ENCODE assay signal across 21 cellular contexts in genomic region chr7:29859089-29859488, GRCh38. TPM values are rescaled to one million over a fixed set of nuclear protein-coding genes. Genes with fewer than 3 reads are reported as not detected.
"Had no signal": no experiment of that assay in that cellular context is flagged by ENCODE, and none has a peak within 500 bp of the region (broad histone marks: within the 10 kb centered on the region; RNA-seq: fewer than 3 reads in every experiment).

No MANE protein-coding gene starts in this region.

- H3K36me3 ChIP-seq: brain microvascular endothelial cell, esophagus muscularis mucosa, heart right ventricle, neutrophil, transverse colon had no signal

- H3K9me3 Mint-ChIP-seq: activated B cell treated with CpG ODN at 0.5 μM for 24 hours; activated CD4-positive, alpha-beta memory T cell treated with anti-CD3 and anti-CD28 coated beads for 36 hours; activated naive CD8-positive, alpha-beta T cell treated with anti-CD3 and anti-CD28 coated beads for 36 hours; central memory CD8-positive, alpha-beta T cell; immature natural killer cell; T-helper 2 cell treated with Interferon-gamma antibody and Interleukin-4, amounts not matched to agents 5 μg/mL and 100 μg/mL, for 36 hours had no signal

- DNase-seq: activated B cell treated with CpG ODN at 0.5 μM for 24 hours; activated CD4-positive, alpha-beta memory T cell treated with anti-CD3 and anti-CD28 coated beads for 36 hours; activated CD4-positive, alpha-beta T cell treated with anti-CD3 and anti-CD28 coated beads for 4 hours; activated naive CD8-positive, alpha-beta T cell treated with anti-CD3 and anti-CD28 coated beads for 36 hours; amniotic stem cell; brain microvascular endothelial cell; cortex of kidney; effector CD8-positive, alpha-beta T cell; immature natural killer cell; kidney glomerular epithelial cell; left ventricle myocardium superior; naive thymus-derived CD4-positive, alpha-beta T cell; retina; stimulated activated CD4-positive, alpha-beta T cell treated with anti-CD3 and anti-CD28 coated beads, Interleukin-2, amount 100 ng/mL, for 24 hours; stimulated activated naive CD4-positive, alpha-beta T cell treated with Interleukin-2 at 50 U/mL for 16 hours; transverse colon had no signal

- H3K4me1 ChIP-seq: transverse colon had no signal

- H3K27me3 ChIP-seq: brain microvascular endothelial cell, esophagus muscularis mucosa, heart right ventricle, neutrophil, transverse colon had no signal

- H3K4me3 ChIP-seq: esophagus muscularis mucosa, heart right ventricle, transverse colon had no signal

- H3K27me3 Mint-ChIP-seq: activated naive CD8-positive, alpha-beta T cell treated with anti-CD3 and anti-CD28 coated beads for 36 hours had no signal

- H3K9me3 ChIP-seq: esophagus muscularis mucosa, heart right ventricle, neutrophil, transverse colon had no signal

- H3K27ac ChIP-seq: brain microvascular endothelial cell, esophagus muscularis mucosa, neutrophil, transverse colon had no signal

- H3K27ac Mint-ChIP-seq: activated B cell treated with CpG ODN at 0.5 μM for 24 hours; activated CD4-positive, alpha-beta memory T cell treated with anti-CD3 and anti-CD28 coated beads for 36 hours; activated naive CD8-positive, alpha-beta T cell treated with anti-CD3 and anti-CD28 coated beads for 36 hours; immature natural killer cell; naive thymus-derived CD4-positive, alpha-beta T cell; T-helper 2 cell treated with Interferon-gamma antibody and Interleukin-4, amounts not matched to agents 5 μg/mL and 100 μg/mL, for 36 hours had no signal

- H3K4me3 Mint-ChIP-seq: activated B cell treated with CpG ODN at 0.5 μM for 24 hours; activated CD4-positive, alpha-beta memory T cell treated with anti-CD3 and anti-CD28 coated beads for 36 hours; activated naive CD8-positive, alpha-beta T cell treated with anti-CD3 and anti-CD28 coated beads for 36 hours; central memory CD8-positive, alpha-beta T cell; immature natural killer cell; naive thymus-derived CD4-positive, alpha-beta T cell; T-helper 2 cell treated with Interferon-gamma antibody and Interleukin-4, amounts not matched to agents 5 μg/mL and 100 μg/mL, for 36 hours had no signal

- H3K36me3 Mint-ChIP-seq: activated CD4-positive, alpha-beta memory T cell treated with anti-CD3 and anti-CD28 coated beads for 36 hours; activated naive CD8-positive, alpha-beta T cell treated with anti-CD3 and anti-CD28 coated beads for 36 hours; naive thymus-derived CD4-positive, alpha-beta T cell had no signal

- H3K4me1 Mint-ChIP-seq: activated B cell treated with CpG ODN at 0.5 μM for 24 hours; activated naive CD8-positive, alpha-beta T cell treated with anti-CD3 and anti-CD28 coated beads for 36 hours; central memory CD8-positive, alpha-beta T cell; immature natural killer cell; naive thymus-derived CD4-positive, alpha-beta T cell had no signal

RNA-seq across cellular contexts. Expression of gene WIPF3, which starts 52.8 kb away (rescaled TPM):
- total RNA-seq: activated B cell treated with CpG ODN at 0.5 μM for 24 hours; activated CD4-positive, alpha-beta memory T cell treated with anti-CD3 and anti-CD28 coated beads for 36 hours; activated naive CD8-positive, alpha-beta T cell treated with anti-CD3 and anti-CD28 coated beads for 36 hours had no signal
- polyA plus RNA-seq: immature natural killer cell; naive thymus-derived CD4-positive, alpha-beta T cell had no signal
